Comparison of ENCODE assay signal across 8 cellular contexts in the genomic region with DNA sequence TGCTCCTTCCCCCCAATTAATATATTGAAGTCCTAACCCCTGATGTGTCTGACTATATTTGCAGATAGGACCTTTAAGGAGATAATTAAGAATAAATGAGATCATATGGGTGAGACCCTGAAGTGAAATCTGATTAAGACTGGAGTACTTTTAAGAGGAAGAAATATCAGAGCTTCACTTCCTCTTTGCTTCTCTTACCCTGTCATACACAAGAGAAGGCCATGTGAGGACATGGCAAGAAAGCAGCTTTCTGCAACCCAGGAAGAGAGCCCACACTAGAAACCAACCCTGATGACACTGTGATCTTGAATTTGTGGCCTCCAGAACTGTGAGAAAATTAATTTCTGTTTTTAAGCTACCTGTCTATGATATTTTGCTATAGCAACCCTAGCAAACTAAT. TPM values are rescaled to one million over a fixed set of nuclear protein-coding genes. Genes with fewer than 3 reads are reported as not detected.
DNase-seq lines count a peak whose midpoint lies in the region; ATAC-seq and TF ChIP-seq lines count a peak whose summit lies in the region.

No MANE protein-coding gene starts in this region.

- H3K4me2 ChIP-seq in OCI-LY3 (ENCODE audit: low read length) (peak overlapping the region; percentile 59), neural progenitor cell (no peak overlapping the region)

- H4K20me1 ChIP-seq in OCI-LY3 (ENCODE audit: insufficient read depth, low read length) = no peaks in the 10 kb centered on the region
- H4K20me1 ChIP-seq in neural progenitor cell (ENCODE audit: low read depth) = peaks cover 42% of the 10 kb centered on the region

- no peak overlapping the region for H2AFZ ChIP-seq in OCI-LY3 (ENCODE audit: low read depth, low read length)
- no peak overlapping the region for H2AFZ ChIP-seq in neural progenitor cell (replicated peaks)

- H3K36me3 ChIP-seq in OCI-LY3 (replicated peaks; ENCODE audit: low read depth, low read length) (no peaks in the 10 kb centered on the region), neural progenitor cell (no peaks in the 10 kb centered on the region)

- peaks cover 27% of the 10 kb centered on the region for H3K79me2 ChIP-seq in OCI-LY3 (ENCODE audit: low read length)
- peaks cover 100% of the 10 kb centered on the region for H3K79me2 ChIP-seq in neural progenitor cell (ENCODE audit: low read depth)

- H3K36me3 Mint-ChIP-seq in memory B cell (no peaks in the 10 kb centered on the region), neural progenitor cell (peaks cover 7% of the 10 kb centered on the region)

- H3K4me1 ChIP-seq in OCI-LY3 (ENCODE audit: low read length) (peaks cover 32% of the 10 kb centered on the region), neural progenitor cell (peaks cover 18% of the 10 kb centered on the region)

- H3K4me3 ChIP-seq in OCI-LY3 (ENCODE audit: low read length) = peak overlapping the region; percentile 5; the same call in 1 of the 2 replicates
- H3K4me3 ChIP-seq in neural progenitor cell = no peak overlapping the region

- no peaks in the 10 kb centered on the region for H3K9me3 Mint-ChIP-seq in memory B cell
- no peaks in the 10 kb centered on the region for H3K9me3 Mint-ChIP-seq in neural progenitor cell

- 0 out of 2 replicates have a peak overlapping the region, but pooled peaks have one; percentile 15 for H3K9ac ChIP-seq in OCI-LY3 (ENCODE audit: low read length)
- no peak overlapping the region for H3K9ac ChIP-seq in neural progenitor cell

- H3K9me3 ChIP-seq in OCI-LY3 (ENCODE audit: insufficient read depth, low read length) = no peaks in the 10 kb centered on the region
- no peaks in the 10 kb centered on the region for H3K9me3 ChIP-seq in neural progenitor cell (ENCODE audit: low read depth)

- TF ChIP-seq CTCF in OCI-LY3 (IDR thresholded peaks at IDR 0.05; ENCODE audit: low read depth, low read length) (no peak), neural progenitor cell (IDR thresholded peaks at IDR 0.05) (no peak)

- H3K4me1 Mint-ChIP-seq in memory B cell = peaks cover 20% of the 10 kb centered on the region
- H3K4me1 Mint-ChIP-seq in neural progenitor cell = peaks cover 19% of the 10 kb centered on the region

- H3K27me3 ChIP-seq in OCI-LY3 (ENCODE audit: low read depth, low read length) = no peaks in the 10 kb centered on the region
- H3K27me3 ChIP-seq in neural progenitor cell = no peaks in the 10 kb centered on the region

- peak; percentile 53 to 56 for ATAC-seq in activated CD4-positive, CD25-positive, alpha-beta regulatory T cell treated with anti-CD3 and anti-CD28 coated beads, Interleukin-2, amount 50 U/mL, for 24 hours
- ATAC-seq in HG02852 (IDR thresholded peaks at IDR 0.05; ENCODE audit: unreplicated experiment) (peak; percentile 99), memory B cell (ENCODE audit: low read depth) (peak; percentile 99)

- DNase-seq in activated CD4-positive, CD25-positive, alpha-beta regulatory T cell treated with anti-CD3 and anti-CD28 coated beads, Interleukin-2, amount 50 U/mL, for 72 hours = no peak
- peak in 1 of 2 donors; percentile 23 for DNase-seq in memory B cell (ENCODE audit: low spot score in 2 of 2)
- no peak for DNase-seq in caudate nucleus (lab: John Stamatoyannopoulos, UW)
- no peak for DNase-seq in midbrain (lab: John Stamatoyannopoulos, UW)
- DNase-seq in neural progenitor cell (ENCODE audit: low spot score) = no peak

- H3F3A ChIP-seq in neural progenitor cell (ENCODE audit: low read depth) = no peaks in the 10 kb centered on the region

- H3K4me3 Mint-ChIP-seq in memory B cell (peak overlapping the region; percentile 17), neural progenitor cell (no peak overlapping the region)

- H3K27me3 Mint-ChIP-seq in memory B cell = no peaks in the 10 kb centered on the region
- H3K27me3 Mint-ChIP-seq in neural progenitor cell (ENCODE audit: insufficient read depth, low read depth) = no peaks in the 10 kb centered on the region

- H3K27ac Mint-ChIP-seq in memory B cell = peak overlapping the region; percentile 91
- H3K27ac Mint-ChIP-seq in neural progenitor cell = no peak overlapping the region

- peak overlapping the region; percentile 62 for H3K27ac ChIP-seq in OCI-LY3 (ENCODE audit: low read length)
- H3K27ac ChIP-seq in caudate nucleus (ENCODE audit: low read depth, low read length) = no peak overlapping the region
- no peak overlapping the region for H3K27ac ChIP-seq in neural progenitor cell

RNA-seq across cellular contexts. Expression of gene JMJD1C, which starts 44.2 kb away (rescaled TPM):
- 88.9 and 143 TPM in 2 replicates for total RNA-seq in neural progenitor cell (ENCODE audit: low replicate concordance)
